ENCODE assay signal across 15 cellular contexts in the genomic region with DNA sequence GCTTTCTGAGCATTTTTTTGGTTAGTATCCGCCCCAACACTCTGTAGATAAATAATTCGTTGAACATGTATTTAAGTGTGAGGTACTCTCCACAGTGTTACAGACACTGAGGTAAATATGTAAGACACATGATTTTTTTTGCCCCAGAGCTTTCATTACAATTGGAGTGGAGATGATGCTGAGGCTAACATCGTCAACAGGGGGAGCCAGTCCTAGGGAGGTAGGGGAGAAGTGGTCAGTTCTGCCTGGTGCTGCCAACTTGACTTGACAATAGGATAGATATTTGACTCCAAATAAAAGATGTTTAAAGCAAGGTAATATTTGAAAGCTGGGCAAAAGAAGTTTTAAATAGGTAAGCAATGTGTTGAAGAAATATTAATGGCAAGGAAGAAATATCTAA.
A peak's percentile ranks its signal among the peaks of the same experiment; 100 is the strongest.
DNase-seq lines count a peak whose midpoint lies in the region; ATAC-seq and TF ChIP-seq lines count a peak whose summit lies in the region.
"Had no signal": no experiment of that assay in that cellular context is flagged by ENCODE, and none has a peak within 500 bp of the region (broad histone marks: within the 10 kb centered on the region; RNA-seq: fewer than 3 reads in every experiment).

No MANE protein-coding gene starts in this region.

- H2AFZ ChIP-seq in neural progenitor cell (replicated peaks) = no peak overlapping the region

- POLR2A ChIA-PET in activated CD4-positive, alpha-beta memory T cell treated with anti-CD3 and anti-CD28 coated beads for 36 hours (lab: Charles Lee) = no interaction called here
- POLR2A ChIA-PET in CD8-positive, alpha-beta T cell (lab: Charles Lee) = no interaction called here

- no peaks in the 10 kb centered on the region for H3K27me3 ChIP-seq in neural progenitor cell
- peaks cover 4% of the 10 kb centered on the region for H3K27me3 ChIP-seq in CD8-positive, alpha-beta T cell (ENCODE audit: insufficient read depth, low read length)
- H3K27me3 ChIP-seq: tibial artery had no signal

- H3K27me3 Mint-ChIP-seq in neural progenitor cell (ENCODE audit: insufficient read depth, low read depth) = no peaks in the 10 kb centered on the region
- no peaks in the 10 kb centered on the region for H3K27me3 Mint-ChIP-seq in activated CD4-positive, alpha-beta memory T cell treated with anti-CD3 and anti-CD28 coated beads for 36 hours
- H3K27me3 Mint-ChIP-seq in CD8-positive, alpha-beta T cell (ENCODE audit: low read depth) = peaks cover 4% of the 10 kb centered on the region

- no peak overlapping the region for H3K4me2 ChIP-seq in neural progenitor cell
- H3K4me2 ChIP-seq: A549 had no signal

- no peaks in the 10 kb centered on the region for H3K9me3 Mint-ChIP-seq in neural progenitor cell
- no peaks in the 10 kb centered on the region for H3K9me3 Mint-ChIP-seq in activated CD4-positive, alpha-beta memory T cell treated with anti-CD3 and anti-CD28 coated beads for 36 hours
- H3K9me3 Mint-ChIP-seq in CD8-positive, alpha-beta T cell = no peaks in the 10 kb centered on the region
- H3K9me3 Mint-ChIP-seq: activated T-helper 1 cell treated with anti-CD3 and anti-CD28 coated beads, Interleukin-12 subunit alpha, Interleukin-12 subunit beta, Interleukin-2, Interleukin-4 antibody, amounts not matched to agents 30 ng/mL and 10 ng/mL and 1 ng/mL, durations not matched to agents 14 hours and 24 hours and 36 hours had no signal

- no peaks in the 10 kb centered on the region for H3K79me2 ChIP-seq in neural progenitor cell (ENCODE audit: low read depth)

- no peaks in the 10 kb centered on the region for H3K4me1 ChIP-seq in neural progenitor cell
- H3K4me1 ChIP-seq in CD8-positive, alpha-beta T cell (ENCODE audit: insufficient read depth, low read length) = no peaks in the 10 kb centered on the region
- H3K4me1 ChIP-seq: A549 had no signal

- no peaks in the 10 kb centered on the region for H3F3A ChIP-seq in neural progenitor cell (ENCODE audit: low read depth)

- H3K9ac ChIP-seq in neural progenitor cell = no peak overlapping the region

- H3K36me3 ChIP-seq in neural progenitor cell = no peaks in the 10 kb centered on the region
- H3K36me3 ChIP-seq in CD8-positive, alpha-beta T cell (ENCODE audit: insufficient read depth, low read length) = no peaks in the 10 kb centered on the region
- H3K36me3 ChIP-seq: tibial artery had no signal

- no peaks in the 10 kb centered on the region for H3K36me3 Mint-ChIP-seq in neural progenitor cell
- no peaks in the 10 kb centered on the region for H3K36me3 Mint-ChIP-seq in activated CD4-positive, alpha-beta memory T cell treated with anti-CD3 and anti-CD28 coated beads for 36 hours
- H3K36me3 Mint-ChIP-seq in CD8-positive, alpha-beta T cell = no peaks in the 10 kb centered on the region

- no peaks in the 10 kb centered on the region for H3K4me1 Mint-ChIP-seq in neural progenitor cell
- H3K4me1 Mint-ChIP-seq in activated CD4-positive, alpha-beta memory T cell treated with anti-CD3 and anti-CD28 coated beads for 36 hours (ENCODE audit: low read depth) = no peaks in the 10 kb centered on the region
- H3K4me1 Mint-ChIP-seq in CD8-positive, alpha-beta T cell (ENCODE audit: low read depth) = no peaks in the 10 kb centered on the region

- H3K4me3 ChIP-seq in LNCaP clone FGC (ENCODE audit: low read depth, low read length) = no peak overlapping the region
- no peak overlapping the region for H3K4me3 ChIP-seq in neural progenitor cell
- H3K4me3 ChIP-seq in CD8-positive, alpha-beta T cell (ENCODE audit: low read depth, low read length) = no peak overlapping the region
- H3K4me3 ChIP-seq: A549, lung, tibial artery had no signal

- H3K27ac ChIP-seq in VCaP (no peak overlapping the region), neural progenitor cell (no peak overlapping the region)
- no peak overlapping the region for H3K27ac ChIP-seq in CD8-positive, alpha-beta T cell (ENCODE audit: low read depth, low read length)
- H3K27ac ChIP-seq: A549, tibial artery had no signal

- peak; percentile 20 to 24 for DNase-seq in NCI-H524 (lab: John Stamatoyannopoulos, UW)
- no peak for DNase-seq in NCI-H524 treated with DMSO at 0.1 percent for 48 hours (lab: John Stamatoyannopoulos, UW)
- no peak for DNase-seq in LNCaP clone FGC (ENCODE audit: low read depth)
- no peak for DNase-seq in neural progenitor cell (ENCODE audit: low spot score)
- no peak for DNase-seq in activated CD4-positive, alpha-beta memory T cell treated with anti-CD3 and anti-CD28 coated beads for 36 hours
- no peak for DNase-seq in activated naive CD4-positive, alpha-beta T cell treated with anti-CD3 and anti-CD28 coated beads, Interleukin-2, amount 50 U/mL, for 16 hours
- DNase-seq in CD8-positive, alpha-beta T cell = no peak
- DNase-seq: aorta; SHP77 treated with DMSO at 0.1 percent for 48 hours; stimulated activated CD4-positive, alpha-beta T cell treated with anti-CD3 and anti-CD28 coated beads, Interleukin-12 subunit alpha, Interleukin-12 subunit beta, amount 100 ng/mL, for 4 hours; tibial artery had no signal

- intact Hi-C loops in activated CD4-positive, alpha-beta memory T cell treated with anti-CD3 and anti-CD28 coated beads for 36 hours (cut with micrococcal nuclease) = no loop called here
- intact Hi-C loops in CD8-positive, alpha-beta T cell (cut with DNase I, micrococcal nuclease) = no loop called here

- H3K4me3 Mint-ChIP-seq in neural progenitor cell = no peak overlapping the region
- no peak overlapping the region for H3K4me3 Mint-ChIP-seq in activated CD4-positive, alpha-beta memory T cell treated with anti-CD3 and anti-CD28 coated beads for 36 hours
- no peak overlapping the region for H3K4me3 Mint-ChIP-seq in CD8-positive, alpha-beta T cell
- H3K4me3 Mint-ChIP-seq: activated T-helper 1 cell treated with anti-CD3 and anti-CD28 coated beads, Interleukin-12 subunit alpha, Interleukin-12 subunit beta, Interleukin-2, Interleukin-4 antibody, amounts not matched to agents 30 ng/mL and 10 ng/mL and 1 ng/mL, durations not matched to agents 14 hours and 24 hours and 36 hours had no signal

- H3K27ac Mint-ChIP-seq in neural progenitor cell = no peak overlapping the region
- H3K27ac Mint-ChIP-seq in activated CD4-positive, alpha-beta memory T cell treated with anti-CD3 and anti-CD28 coated beads for 36 hours = no peak overlapping the region
- H3K27ac Mint-ChIP-seq in CD8-positive, alpha-beta T cell = no peak overlapping the region
- H3K27ac Mint-ChIP-seq: activated T-helper 1 cell treated with anti-CD3 and anti-CD28 coated beads, Interleukin-12 subunit alpha, Interleukin-12 subunit beta, Interleukin-2, Interleukin-4 antibody, amounts not matched to agents 30 ng/mL and 10 ng/mL and 1 ng/mL, durations not matched to agents 14 hours and 24 hours and 36 hours had no signal

- no peak for ATAC-seq in CD8-positive, alpha-beta T cell

- TF ChIP-seq CTCF in LNCaP clone FGC (IDR thresholded peaks at IDR 0.05; ENCODE audit: control insufficient read depth, extremely low read depth, insufficient read depth) (peak; percentile 28), VCaP (conservative IDR thresholded peaks at IDR 0.05) (peak; percentile 31; the same call in 1 of the 2 replicates), neural progenitor cell (IDR thresholded peaks at IDR 0.05) (peak; percentile 27)
- no peak for TF ChIP-seq CTCF in CD8-positive, alpha-beta T cell (IDR thresholded peaks at IDR 0.05)

- peaks cover 26% of the 10 kb centered on the region for H3K9me3 ChIP-seq in neural progenitor cell (ENCODE audit: low read depth)
- H3K9me3 ChIP-seq in CD8-positive, alpha-beta T cell (ENCODE audit: low read length) = no peaks in the 10 kb centered on the region
- H3K9me3 ChIP-seq: A549, tibial artery had no signal

- no peaks in the 10 kb centered on the region for H4K20me1 ChIP-seq in neural progenitor cell (ENCODE audit: low read depth)

- CTCF ChIA-PET in activated CD4-positive, alpha-beta memory T cell treated with anti-CD3 and anti-CD28 coated beads for 36 hours (lab: Charles Lee) = no interaction called here
- CTCF ChIA-PET in CD8-positive, alpha-beta T cell (lab: Charles Lee) = interaction anchor here (0.8 kb wide), 1 partner anchor 13 kb away, joined by 3 read pairs; no protein-coding TSS in a partner anchor

Comparison
In these comparisons a context has a peak if more than half of its experiments do, and no peak if none do; other contexts are left out.
1. DNase-seq: peak in NCI-H524 (2 of 2); none in NCI-H524 treated with DMSO at 0.1 percent for 48 hours (single experiment), LNCaP clone FGC (single experiment), neural progenitor cell (single experiment), activated CD4-positive, alpha-beta memory T cell treated with anti-CD3 and anti-CD28 coated beads for 36 hours (single experiment), activated naive CD4-positive, alpha-beta T cell treated with anti-CD3 and anti-CD28 coated beads, Interleukin-2, amount 50 U/mL, for 16 hours (single experiment) and CD8-positive, alpha-beta T cell (0 of 7).